Comparison of ENCODE assay signal across 1 cellular context in genomic region chr7:143795653-143796052, GRCh38. TPM values are rescaled to one million over a fixed set of nuclear protein-coding genes. Genes with fewer than 3 reads are reported as not detected.
"Had no signal": no experiment of that assay in that cellular context is flagged by ENCODE, and none has a peak within 500 bp of the region (broad histone marks: within the 10 kb centered on the region; RNA-seq: fewer than 3 reads in every experiment).

No MANE protein-coding gene starts in this region.

RNA-seq across cellular contexts. Expression of gene CTAGE6, which starts 38.2 kb away (rescaled TPM):
- total RNA-seq: heart left ventricle had no signal
